8 cellular contexts compared by ENCODE assay signal in the genomic region with DNA sequence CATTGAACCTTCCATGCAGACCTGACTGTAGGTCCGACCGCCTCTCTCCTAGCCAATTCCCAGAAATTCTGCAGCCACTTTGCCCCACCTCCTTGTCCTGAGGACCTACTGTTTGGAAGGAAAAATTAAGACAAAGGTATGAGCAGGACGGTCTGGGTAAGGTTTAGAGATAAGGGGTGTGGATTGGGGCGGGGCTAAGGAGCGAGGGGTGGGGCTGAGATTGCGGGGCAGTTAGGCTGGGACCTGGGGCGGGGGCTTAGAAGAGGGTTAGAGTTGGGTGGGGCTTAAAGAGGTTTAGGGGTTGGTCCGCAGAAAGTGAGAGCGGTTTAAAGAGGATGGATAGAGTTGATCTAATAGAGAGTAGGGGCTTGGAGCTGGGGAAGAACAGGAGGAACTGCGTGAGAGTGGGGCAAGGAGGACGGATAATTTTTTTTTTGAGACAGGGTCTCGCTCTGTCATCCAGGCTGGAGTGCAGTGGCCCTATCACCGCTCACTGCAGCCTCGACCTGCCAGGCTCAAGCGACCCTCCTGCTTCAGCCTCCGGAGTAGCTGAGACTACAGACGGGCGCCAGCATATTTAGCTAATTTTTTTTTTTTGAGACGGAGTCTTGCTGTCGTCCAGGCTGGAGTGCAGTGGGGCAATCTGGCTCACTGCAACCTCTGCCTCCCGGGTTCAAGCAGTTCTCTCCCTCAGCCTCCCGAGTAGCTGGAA. TPM values are rescaled to one million over a fixed set of nuclear protein-coding genes. Genes with fewer than 3 reads are reported as not detected.
A peak's percentile ranks its signal among the peaks of the same experiment; 100 is the strongest.
DNase-seq lines count a peak whose midpoint lies in the region; ATAC-seq and TF ChIP-seq lines count a peak whose summit lies in the region.

No MANE protein-coding gene starts in this region.

- ATAC-seq in stimulated activated naive CD8-positive, alpha-beta T cell treated with anti-CD3 and anti-CD28 coated beads, Interleukin-15, Interleukin-2, amounts not matched to agents 100 U/mL and 50 U/mL, for 24 hours, result no peak
- ATAC-seq in activated naive CD8-positive, alpha-beta T cell treated with anti-CD3 and anti-CD28 coated beads, Interleukin-2, amount 10 ng/mL, durations not matched to agents 7 days and 5 days (ENCODE audit: low read depth), result no peak
- ATAC-seq in HG03025 (IDR thresholded peaks at IDR 0.05; ENCODE audit: low FRiP score, unreplicated experiment) (no peak), GM19467 (IDR thresholded peaks at IDR 0.05; ENCODE audit: unreplicated experiment) (no peak)

- H3K36me3 Mint-ChIP-seq in stimulated activated naive CD8-positive, alpha-beta T cell treated with anti-CD3 and anti-CD28 coated beads, Interleukin-15, Interleukin-2, amounts not matched to agents 100 ng/mL and 50 ng/mL, for 24 hours (ENCODE audit: low read depth), result peaks cover 27% of the 10 kb centered on the region
- peaks cover 16% of the 10 kb centered on the region for H3K36me3 Mint-ChIP-seq in activated naive CD8-positive, alpha-beta T cell treated with anti-CD3 and anti-CD28 coated beads, Interleukin-2, amount 10 ng/mL, durations not matched to agents 7 days and 5 days
- H3K36me3 Mint-ChIP-seq in mesothelial cell of epicardium, result peaks cover 8% of the 10 kb centered on the region

- H3K27ac Mint-ChIP-seq in stimulated activated naive CD8-positive, alpha-beta T cell treated with anti-CD3 and anti-CD28 coated beads, Interleukin-15, Interleukin-2, amounts not matched to agents 100 ng/mL and 50 ng/mL, for 24 hours, result peak overlapping the region; percentile 28
- peak overlapping the region; percentile 78 for H3K27ac Mint-ChIP-seq in activated naive CD8-positive, alpha-beta T cell treated with anti-CD3 and anti-CD28 coated beads, Interleukin-2, amount 10 ng/mL, durations not matched to agents 7 days and 5 days
- peak overlapping the region; percentile 72 for H3K27ac Mint-ChIP-seq in mesothelial cell of epicardium

- H3K9me3 Mint-ChIP-seq in stimulated activated naive CD8-positive, alpha-beta T cell treated with anti-CD3 and anti-CD28 coated beads, Interleukin-15, Interleukin-2, amounts not matched to agents 100 ng/mL and 50 ng/mL, for 24 hours, result no peaks in the 10 kb centered on the region
- H3K9me3 Mint-ChIP-seq in activated naive CD8-positive, alpha-beta T cell treated with anti-CD3 and anti-CD28 coated beads, Interleukin-2, amount 10 ng/mL, durations not matched to agents 7 days and 5 days, result no peaks in the 10 kb centered on the region
- no peaks in the 10 kb centered on the region for H3K9me3 Mint-ChIP-seq in mesothelial cell of epicardium

- peaks cover 10% of the 10 kb centered on the region for H3K4me1 ChIP-seq in prostate gland (replicated peaks)

- intact Hi-C loops in prostate gland (cut with DNase I), result loop anchor here (10.0 kb wide), 1 partner anchor 489 kb away; a partner anchor contains a TSS

- no peak overlapping the region for H3K4me3 ChIP-seq in prostate gland

- no peaks in the 10 kb centered on the region for H3K36me3 ChIP-seq in prostate gland

- POLR2A ChIA-PET in activated naive CD8-positive, alpha-beta T cell treated with anti-CD3 and anti-CD28 coated beads, Interleukin-2, amount 10 ng/mL, durations not matched to agents 7 days and 5 days (lab: Charles Lee), result interaction anchor here (0.6 to 2.8 kb wide), 7 partner anchors 22 to 265 kb away, joined by 3 to 29 read pairs (median 4); a partner anchor contains a TSS

- WGBS in prostate gland, result 74% methylated on average over 22 of the region's 22 CpGs

- H3K9me3 ChIP-seq in prostate gland, result no peaks in the 10 kb centered on the region

- H3K4me3 Mint-ChIP-seq in stimulated activated naive CD8-positive, alpha-beta T cell treated with anti-CD3 and anti-CD28 coated beads, Interleukin-15, Interleukin-2, amounts not matched to agents 100 ng/mL and 50 ng/mL, for 24 hours, result no peak overlapping the region
- H3K4me3 Mint-ChIP-seq in activated naive CD8-positive, alpha-beta T cell treated with anti-CD3 and anti-CD28 coated beads, Interleukin-2, amount 10 ng/mL, durations not matched to agents 7 days and 5 days, result peak overlapping the region; percentile 85
- H3K4me3 Mint-ChIP-seq in mesothelial cell of epicardium, result no peak overlapping the region

- no peak for TF ChIP-seq POLR2A in prostate gland (IDR thresholded peaks at IDR 0.05)

- peaks cover 54% of the 10 kb centered on the region for H3K4me1 Mint-ChIP-seq in stimulated activated naive CD8-positive, alpha-beta T cell treated with anti-CD3 and anti-CD28 coated beads, Interleukin-15, Interleukin-2, amounts not matched to agents 100 ng/mL and 50 ng/mL, for 24 hours (ENCODE audit: low read depth)
- peaks cover 44% of the 10 kb centered on the region for H3K4me1 Mint-ChIP-seq in activated naive CD8-positive, alpha-beta T cell treated with anti-CD3 and anti-CD28 coated beads, Interleukin-2, amount 10 ng/mL, durations not matched to agents 7 days and 5 days
- peaks cover 33% of the 10 kb centered on the region for H3K4me1 Mint-ChIP-seq in mesothelial cell of epicardium

- no peaks in the 10 kb centered on the region for H3K27me3 ChIP-seq in prostate gland (replicated peaks; ENCODE audit: insufficient read depth)

- TF ChIP-seq CTCF in mesothelial cell of epicardium (IDR thresholded peaks at IDR 0.05; ENCODE audit: unreplicated experiment) (no peak), prostate gland (IDR thresholded peaks at IDR 0.05) (no peak)

- H3K27me3 Mint-ChIP-seq in stimulated activated naive CD8-positive, alpha-beta T cell treated with anti-CD3 and anti-CD28 coated beads, Interleukin-15, Interleukin-2, amounts not matched to agents 100 ng/mL and 50 ng/mL, for 24 hours, result no peaks in the 10 kb centered on the region
- H3K27me3 Mint-ChIP-seq in activated naive CD8-positive, alpha-beta T cell treated with anti-CD3 and anti-CD28 coated beads, Interleukin-2, amount 10 ng/mL, durations not matched to agents 7 days and 5 days, result no peaks in the 10 kb centered on the region
- no peaks in the 10 kb centered on the region for H3K27me3 Mint-ChIP-seq in mesothelial cell of epicardium (ENCODE audit: low read depth)

- no peak for DNase-seq in stimulated activated naive CD8-positive, alpha-beta T cell treated with anti-CD3 and anti-CD28 coated beads, Interleukin-15, Interleukin-2, amounts not matched to agents 100 U/mL and 50 U/mL, for 24 hours
- DNase-seq in activated naive CD8-positive, alpha-beta T cell treated with anti-CD3 and anti-CD28 coated beads, Interleukin-2, amount 10 ng/mL, durations not matched to agents 7 days and 5 days, result no peak
- DNase-seq in mesothelial cell of epicardium (ENCODE audit: low spot score in 2 of 2, unreplicated experiment in 2 of 2) (no peak), dedifferentiated amniotic fluid mesenchymal stem cell (ENCODE audit: extremely low spot score) (no peak), prostate gland (ENCODE audit: low spot score) (no peak)

- no peak overlapping the region for H3K27ac ChIP-seq in prostate gland

RNA-seq across cellular contexts. Expression of a gene that starts 1.7 kb away (rescaled TPM):
- 10 to 100 TPM; 18.3 to 18.6 TPM for total RNA-seq in activated naive CD8-positive, alpha-beta T cell treated with anti-CD3 and anti-CD28 coated beads, Interleukin-2, amount 10 ng/mL, durations not matched to agents 7 days and 5 days
- total RNA-seq in mesothelial cell of epicardium, result 18.7 to 21.4 TPM (median 21.2 TPM) in 3 replicates
- total RNA-seq in prostate gland, result 10 to 100 TPM; 18.4 to 21.0 TPM

RNA-seq across cellular contexts. Expression of a gene that starts 3.6 kb away (rescaled TPM):
- 10 to 100 TPM; 25.2 to 26.6 TPM for total RNA-seq in activated naive CD8-positive, alpha-beta T cell treated with anti-CD3 and anti-CD28 coated beads, Interleukin-2, amount 10 ng/mL, durations not matched to agents 7 days and 5 days
- 5.3 to 7.4 TPM (median 5.7 TPM) in 3 replicates for total RNA-seq in mesothelial cell of epicardium
- total RNA-seq in prostate gland, result 10 to 100 TPM; 30.2 to 54.8 TPM

RNA-seq across cellular contexts. Expression of a gene that starts 4.4 kb away (rescaled TPM):
- 10 to 100 TPM; 16.0 to 18.4 TPM for total RNA-seq in activated naive CD8-positive, alpha-beta T cell treated with anti-CD3 and anti-CD28 coated beads, Interleukin-2, amount 10 ng/mL, durations not matched to agents 7 days and 5 days
- total RNA-seq in mesothelial cell of epicardium, result 31.3 to 31.7 TPM (median 31.6 TPM) in 3 replicates
- 10 to 100 TPM; 14.8 to 16.4 TPM for total RNA-seq in prostate gland

RNA-seq across cellular contexts. Expression of a gene that starts 20.6 kb away (rescaled TPM):
- total RNA-seq in activated naive CD8-positive, alpha-beta T cell treated with anti-CD3 and anti-CD28 coated beads, Interleukin-2, amount 10 ng/mL, durations not matched to agents 7 days and 5 days, result 1 to 10 TPM; 6.3 to 7.6 TPM
- total RNA-seq in mesothelial cell of epicardium (12.8 to 13.7 TPM (median 12.9 TPM) in 3 replicates), prostate gland (10 to 100 TPM in 1 of 2 donors, 1 to 10 TPM in 1; 8.9 to 17.2 TPM)

RNA-seq across cellular contexts. Expression of a gene that starts 23.1 kb away (rescaled TPM):
- 10 to 100 TPM; 10.1 to 10.4 TPM for total RNA-seq in activated naive CD8-positive, alpha-beta T cell treated with anti-CD3 and anti-CD28 coated beads, Interleukin-2, amount 10 ng/mL, durations not matched to agents 7 days and 5 days
- total RNA-seq in mesothelial cell of epicardium (35.0 to 35.2 TPM (median 35.1 TPM) in 3 replicates), prostate gland (10 to 100 TPM in 1 of 2 donors, 1 to 10 TPM in 1; 8.7 to 10.8 TPM)

Comparison
In these comparisons a context has a peak if more than half of its experiments do, and no peak if none do; other contexts are left out.
1. H3K27ac Mint-ChIP-seq: peak in every context shown above with its lines; median percentile 78 in activated naive CD8-positive, alpha-beta T cell treated with anti-CD3 and anti-CD28 coated beads, Interleukin-2, amount 10 ng/mL, durations not matched to agents 7 days and 5 days; 72 in mesothelial cell of epicardium; 28 in stimulated activated naive CD8-positive, alpha-beta T cell treated with anti-CD3 and anti-CD28 coated beads, Interleukin-15, Interleukin-2, amounts not matched to agents 100 ng/mL and 50 ng/mL, for 24 hours.